Comparison of ENCODE assay signal across 8 cellular contexts in genomic region chr17:50950002-50950877, GRCh38.
A peak's percentile ranks its signal among the peaks of the same experiment; 100 is the strongest.
DNase-seq lines count a peak whose midpoint lies in the region; ATAC-seq and TF ChIP-seq lines count a peak whose summit lies in the region.

No MANE protein-coding gene starts in this region.

- H2AFZ ChIP-seq in KMS-11 (ENCODE audit: low read depth) = peak overlapping the region; percentile 64

- H3K4me3 ChIP-seq in KMS-11 (IDR thresholded peaks at IDR 0.05; ENCODE audit: insufficient read depth, low read depth, low read length) = no peak overlapping the region
- H3K4me3 ChIP-seq in upper lobe of right lung = peak overlapping the region; percentile 8

- no peak overlapping the region for H3K27ac Mint-ChIP-seq in activated naive CD8-positive, alpha-beta T cell treated with anti-CD3 and anti-CD28 coated beads for 36 hours

- peak overlapping the region; percentile 56; the same call in 1 of the 2 replicates for H3K4me2 ChIP-seq in KMS-11

- no peaks in the 10 kb centered on the region for H3K9me3 Mint-ChIP-seq in activated naive CD8-positive, alpha-beta T cell treated with anti-CD3 and anti-CD28 coated beads for 36 hours

- H3K79me2 ChIP-seq in KMS-11 (ENCODE audit: insufficient read depth, low read depth) = no peaks in the 10 kb centered on the region

- no peak overlapping the region for H3K4me3 Mint-ChIP-seq in activated naive CD8-positive, alpha-beta T cell treated with anti-CD3 and anti-CD28 coated beads for 36 hours

- ATAC-seq in upper lobe of right lung = peak; percentile 82
- ATAC-seq in GM19324 (IDR thresholded peaks at IDR 0.05; ENCODE audit: low FRiP score, unreplicated experiment) = no peak

- peak; percentile 83 for TF ChIP-seq CTCF in GM10266 (IDR thresholded peaks at IDR 0.05; ENCODE audit: control insufficient read depth, insufficient read depth, low read depth, missing control alignments)
- peak; percentile 78 for TF ChIP-seq CTCF in KMS-11 (conservative IDR thresholded peaks at IDR 0.05; ENCODE audit: low read depth, low read length)
- peak; percentile 75 for TF ChIP-seq CTCF in upper lobe of right lung (IDR thresholded peaks at IDR 0.05)

- no peaks in the 10 kb centered on the region for H4K20me1 ChIP-seq in KMS-11 (ENCODE audit: insufficient read depth)

- H3K27ac ChIP-seq in KMS-11 (peak overlapping the region; percentile 18), upper lobe of right lung (peak overlapping the region; percentile 83)

- DNase-seq in GM10266 (ENCODE audit: extremely low spot score) = peak; percentile 73
- peak; percentile 78 for DNase-seq in SIG-M5 (lab: John Stamatoyannopoulos, UW)
- peak; percentile 57 for DNase-seq in activated naive CD8-positive, alpha-beta T cell treated with anti-CD3 and anti-CD28 coated beads for 36 hours
- DNase-seq in globus pallidus (ENCODE audit: low spot score) = peak; percentile 81
- DNase-seq in occipital lobe (lab: John Stamatoyannopoulos, UW) = peak; percentile 53
- DNase-seq in upper lobe of right lung = peak; percentile 87

- H3K9me3 ChIP-seq in upper lobe of right lung = no peaks in the 10 kb centered on the region

- H3K36me3 ChIP-seq in KMS-11 (ENCODE audit: insufficient read depth) = no peaks in the 10 kb centered on the region
- H3K36me3 ChIP-seq in upper lobe of right lung = no peaks in the 10 kb centered on the region

- no peaks in the 10 kb centered on the region for H3K36me3 Mint-ChIP-seq in activated naive CD8-positive, alpha-beta T cell treated with anti-CD3 and anti-CD28 coated beads for 36 hours

- H3K4me1 ChIP-seq in KMS-11 (ENCODE audit: low read depth, poor library complexity, severe bottlenecking) = peaks cover 17% of the 10 kb centered on the region
- peaks cover 43% of the 10 kb centered on the region for H3K4me1 ChIP-seq in upper lobe of right lung

- H3K27me3 ChIP-seq in KMS-11 (ENCODE audit: insufficient read depth, low read depth) (no peaks in the 10 kb centered on the region), upper lobe of right lung (no peaks in the 10 kb centered on the region)

- peaks cover 19% of the 10 kb centered on the region for H3K4me1 Mint-ChIP-seq in activated naive CD8-positive, alpha-beta T cell treated with anti-CD3 and anti-CD28 coated beads for 36 hours

- intact Hi-C loops in upper lobe of right lung (cut with DNase I) = no loop called here

- H3K27me3 Mint-ChIP-seq in activated naive CD8-positive, alpha-beta T cell treated with anti-CD3 and anti-CD28 coated beads for 36 hours = no peaks in the 10 kb centered on the region

- peak overlapping the region; percentile 37; the same call in 1 of the 2 replicates for H3K9ac ChIP-seq in KMS-11
